Comparison of ENCODE assay signal across 15 cellular contexts in the genomic region with DNA sequence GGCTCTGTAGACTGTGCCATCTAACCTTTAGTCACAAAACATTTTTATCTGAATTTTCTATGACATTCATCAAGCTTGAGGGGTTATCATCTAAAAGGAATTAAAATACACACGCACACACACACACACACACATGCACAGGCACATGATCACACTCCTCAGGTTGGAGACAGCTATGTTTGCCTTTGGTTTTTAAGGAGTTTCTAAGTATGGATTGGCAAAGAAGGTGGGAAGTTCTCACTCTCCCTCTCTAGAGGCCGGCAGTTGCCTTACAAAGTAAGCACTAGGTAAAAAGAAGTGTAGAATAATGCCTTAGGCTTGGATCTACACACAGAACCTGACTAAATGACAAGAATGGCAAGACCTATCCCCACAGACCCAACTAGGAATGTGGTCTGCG.
"Had no signal": no experiment of that assay in that cellular context is flagged by ENCODE, and none has a peak within 500 bp of the region (broad histone marks: within the 10 kb centered on the region; RNA-seq: fewer than 3 reads in every experiment).

No MANE protein-coding gene starts in this region.

- H3K27ac ChIP-seq: ovary, thyroid gland, vagina had no signal

- H3K27me3 ChIP-seq: ovary, thyroid gland, vagina had no signal

- H3K27ac Mint-ChIP-seq: activated CD8-positive, alpha-beta T cell treated with anti-CD3 and anti-CD28 coated beads, Interleukin-2, amount 10 ng/mL, durations not matched to agents 7 days and 5 days; activated T-helper 1 cell treated with anti-CD3 and anti-CD28 coated beads, Interleukin-12 subunit alpha, Interleukin-12 subunit beta, Interleukin-2, Interleukin-4 antibody, amounts not matched to agents 30 ng/mL and 10 ng/mL and 1 ng/mL, durations not matched to agents 14 hours and 24 hours and 36 hours; effector memory CD8-positive, alpha-beta T cell; T-helper 1 cell treated with Interleukin-12 subunit alpha and Interleukin-12 subunit beta and Interleukin-4 antibody, amounts not matched to agents 30 μg/mL and 1 μg/mL, for 36 hours had no signal

- DNase-seq: activated CD4-positive, alpha-beta T cell treated with anti-CD3 and anti-CD28 coated beads for 48 hours; activated CD8-positive, alpha-beta T cell treated with anti-CD3 and anti-CD28 coated beads, Interleukin-2, amount 10 ng/mL, durations not matched to agents 7 days and 5 days; activated naive CD4-positive, alpha-beta T cell; cortex of kidney; effector memory CD8-positive, alpha-beta T cell; erythroblast; glutamatergic neuron; ovary; stimulated activated CD4-positive, alpha-beta T cell treated with anti-CD3 and anti-CD28 coated beads, Interleukin-15, amount 100 ng/mL, for 24 hours; stimulated activated CD4-positive, alpha-beta T cell treated with anti-CD3 and anti-CD28 coated beads, Interleukin-4, amount 100 ng/mL, for 24 hours; thyroid gland had no signal

- H3K9me3 Mint-ChIP-seq: effector memory CD8-positive, alpha-beta T cell had no signal

- H3K4me3 ChIP-seq: ovary, thyroid gland, vagina had no signal

- H3K36me3 ChIP-seq: ovary, thyroid gland, vagina had no signal

- H3K4me3 Mint-ChIP-seq: activated CD8-positive, alpha-beta T cell treated with anti-CD3 and anti-CD28 coated beads, Interleukin-2, amount 10 ng/mL, durations not matched to agents 7 days and 5 days; activated T-helper 1 cell treated with anti-CD3 and anti-CD28 coated beads, Interleukin-12 subunit alpha, Interleukin-12 subunit beta, Interleukin-2, Interleukin-4 antibody, amounts not matched to agents 30 ng/mL and 10 ng/mL and 1 ng/mL, durations not matched to agents 14 hours and 24 hours and 36 hours; effector memory CD8-positive, alpha-beta T cell; natural killer cell treated with Interleukin-12 subunit alpha and Interleukin-12 subunit beta and Interleukin-15 and Interleukin-18, amount 100 ng/mL, for 72 hours; T-helper 1 cell treated with Interleukin-12 subunit alpha and Interleukin-12 subunit beta and Interleukin-4 antibody, amounts not matched to agents 30 μg/mL and 1 μg/mL, for 36 hours had no signal

- ATAC-seq: activated CD8-positive, alpha-beta T cell treated with anti-CD3 and anti-CD28 coated beads, Interleukin-2, amount 10 ng/mL, durations not matched to agents 7 days and 5 days; effector memory CD8-positive, alpha-beta T cell; natural killer cell treated with Interleukin-12 subunit alpha and Interleukin-12 subunit beta and Interleukin-15 and Interleukin-18, amount 100 ng/mL, for 72 hours had no signal

- H3K9me3 ChIP-seq: ovary, thyroid gland, vagina had no signal

- H3K27me3 Mint-ChIP-seq: effector memory CD8-positive, alpha-beta T cell; natural killer cell treated with Interleukin-12 subunit alpha and Interleukin-12 subunit beta and Interleukin-15 and Interleukin-18, amount 100 ng/mL, for 72 hours had no signal
